16 cellular contexts compared by ENCODE assay signal in genomic region chr19:2232286-2233151, GRCh38. TPM values are rescaled to one million over a fixed set of nuclear protein-coding genes. Genes with fewer than 3 reads are reported as not detected.
A peak's percentile ranks its signal among the peaks of the same experiment; 100 is the strongest.
DNase-seq lines count a peak whose midpoint lies in the region; ATAC-seq, FAIRE-seq and TF ChIP-seq lines count a peak whose summit lies in the region.
"Had no signal": no experiment of that assay in that cellular context is flagged by ENCODE, and none has a peak within 500 bp of the region (broad histone marks: within the 10 kb centered on the region; RNA-seq: fewer than 3 reads in every experiment).

No MANE protein-coding gene starts in this region.

- H3K4me3 ChIP-seq in HUES48 (ENCODE audit: low read depth, low read length) = no peak overlapping the region
- H3K4me3 ChIP-seq in adipocyte (ENCODE audit: low read length) = no peak overlapping the region
- H3K4me3 ChIP-seq in small intestine (ENCODE audit: low read depth in 1 of 2, low read length in 2 of 2) = no peak overlapping the region
- H3K4me3 ChIP-seq in tibial artery = no peak overlapping the region
- H3K4me3 ChIP-seq in Karpas-422 (ENCODE audit: low read length) = no peak overlapping the region
- H3K4me3 ChIP-seq: esophagus muscularis mucosa had no signal

- no peak for ATAC-seq in HG02970 (IDR thresholded peaks at IDR 0.05; ENCODE audit: low FRiP score, unreplicated experiment)
- ATAC-seq: left colon, PC-3 had no signal

- H3K9me3 ChIP-seq in HUES48 (ENCODE audit: control insufficient read depth, insufficient read depth, low read length) (no peaks in the 10 kb centered on the region), adipocyte (ENCODE audit: control insufficient read depth, low read length) (no peaks in the 10 kb centered on the region), small intestine (ENCODE audit: control insufficient read depth, low read depth) (no peaks in the 10 kb centered on the region), tibial artery (no peaks in the 10 kb centered on the region), Karpas-422 (ENCODE audit: low read length) (no peaks in the 10 kb centered on the region)
- H3K9me3 ChIP-seq: esophagus muscularis mucosa had no signal

- peaks cover 31% of the 10 kb centered on the region for H3K4me1 Mint-ChIP-seq in activated CD4-positive, alpha-beta memory T cell treated with anti-CD3 and anti-CD28 coated beads, Interleukin-2, amount 10 ng/mL, durations not matched to agents 7 days and 5 days
- H3K4me1 Mint-ChIP-seq in activated CD4-positive, alpha-beta memory T cell treated with anti-CD3 and anti-CD28 coated beads for 36 hours (ENCODE audit: low read depth) = peaks cover 22% of the 10 kb centered on the region

- H3K4me1 ChIP-seq in HUES48 (ENCODE audit: control insufficient read depth, insufficient read depth, low read length) = peaks cover 6% of the 10 kb centered on the region
- peaks cover 13% of the 10 kb centered on the region for H3K4me1 ChIP-seq in adipocyte (ENCODE audit: control insufficient read depth, insufficient read depth, low read length)
- H3K4me1 ChIP-seq in small intestine (ENCODE audit: control insufficient read depth in 2 of 2, insufficient read depth in 1 of 2, low read depth in 1 of 2, low read length in 1 of 2) = peaks cover 0 to 1% of the 10 kb centered on the region in 2 donors
- H3K4me1 ChIP-seq in tibial artery = peaks cover 0 to 31% (median 20%) of the 10 kb centered on the region in 4 donors
- H3K4me1 ChIP-seq in Karpas-422 (ENCODE audit: low read length) = peaks cover 19% of the 10 kb centered on the region

- H3K9me2 ChIP-seq in Karpas-422 (replicated peaks; ENCODE audit: insufficient read depth, low read length) = no peaks in the 10 kb centered on the region

- peaks cover 36% of the 10 kb centered on the region for H3K79me2 ChIP-seq in Karpas-422 (ENCODE audit: low read length)

- CTCF ChIA-PET in activated CD4-positive, alpha-beta memory T cell treated with anti-CD3 and anti-CD28 coated beads, Interleukin-2, amount 10 ng/mL, durations not matched to agents 7 days and 5 days (lab: Charles Lee) = no interaction called here
- CTCF ChIA-PET in activated CD4-positive, alpha-beta memory T cell treated with anti-CD3 and anti-CD28 coated beads for 36 hours (lab: Charles Lee) = no interaction called here

- H3K9ac ChIP-seq in HUES48 (ENCODE audit: low read depth, low read length) (no peak overlapping the region), adipocyte (ENCODE audit: low read length) (peak overlapping the region; percentile 16), Karpas-422 (ENCODE audit: low read length) (no peak overlapping the region)

- no peak overlapping the region for H3K4me2 ChIP-seq in Karpas-422 (ENCODE audit: low read depth, low read length, poor library complexity, severe bottlenecking)

- no peak for FAIRE-seq in small intestine (lab: Jason Lieb, UNC)
- FAIRE-seq: A204.1 had no signal

- H2AFZ ChIP-seq in Karpas-422 (ENCODE audit: low read length) = no peak overlapping the region

- no peak for TF ChIP-seq CTCF in tibial artery (IDR thresholded peaks at IDR 0.05)

- peak overlapping the region; percentile 44 for H3K27ac Mint-ChIP-seq in activated CD4-positive, alpha-beta memory T cell treated with anti-CD3 and anti-CD28 coated beads, Interleukin-2, amount 10 ng/mL, durations not matched to agents 7 days and 5 days
- H3K27ac Mint-ChIP-seq in activated CD4-positive, alpha-beta memory T cell treated with anti-CD3 and anti-CD28 coated beads for 36 hours = no peak overlapping the region

- H3K4me3 Mint-ChIP-seq in activated CD4-positive, alpha-beta memory T cell treated with anti-CD3 and anti-CD28 coated beads, Interleukin-2, amount 10 ng/mL, durations not matched to agents 7 days and 5 days = no peak overlapping the region
- no peak overlapping the region for H3K4me3 Mint-ChIP-seq in activated CD4-positive, alpha-beta memory T cell treated with anti-CD3 and anti-CD28 coated beads for 36 hours

- 63 to 72% (median 71%) methylated on average over 30 of the region's 30 CpGs for WGBS in small intestine, 3 donors

- POLR2A ChIA-PET in activated CD4-positive, alpha-beta memory T cell treated with anti-CD3 and anti-CD28 coated beads, Interleukin-2, amount 10 ng/mL, durations not matched to agents 7 days and 5 days (lab: Charles Lee) = interaction anchor here (1.0 to 1.1 kb wide), 2 partner anchors 16 to 95 kb away, joined by 3 read pairs; no protein-coding TSS in a partner anchor
- POLR2A ChIA-PET in activated CD4-positive, alpha-beta memory T cell treated with anti-CD3 and anti-CD28 coated beads for 36 hours (lab: Charles Lee) = no interaction called here

- peaks cover 47% of the 10 kb centered on the region for H3K36me3 ChIP-seq in HUES48 (ENCODE audit: control insufficient read depth, insufficient read depth, low read length)
- peaks cover 48% of the 10 kb centered on the region for H3K36me3 ChIP-seq in adipocyte (ENCODE audit: control insufficient read depth, insufficient read depth, low read length, severe bottlenecking)
- H3K36me3 ChIP-seq in small intestine (ENCODE audit: control insufficient read depth in 2 of 2, insufficient read depth in 2 of 2, low read length in 2 of 2) = peaks cover 15 to 23% of the 10 kb centered on the region in 2 donors
- H3K36me3 ChIP-seq in tibial artery = peaks cover 4 to 71% (median 61%) of the 10 kb centered on the region in 3 donors
- H3K36me3 ChIP-seq in Karpas-422 (ENCODE audit: insufficient read depth, low read length) = 0 out of 2 replicates have a peak, but pooled peaks cover 3% of the 10 kb centered on the region

- peaks cover 5% of the 10 kb centered on the region; the same call in 1 of the 2 replicates for H4K20me1 ChIP-seq in Karpas-422 (ENCODE audit: insufficient read depth, low read depth, low read length)

- intact Hi-C loops in activated CD4-positive, alpha-beta memory T cell treated with anti-CD3 and anti-CD28 coated beads for 36 hours (cut with micrococcal nuclease) = no loop called here
- intact Hi-C loops in tibial artery (cut with DNase I; ENCODE audit: low total_unique reads) = no loop called here

- H3K27me3 ChIP-seq in HUES48 (ENCODE audit: control insufficient read depth, insufficient read depth, low read length) (no peaks in the 10 kb centered on the region), adipocyte (replicated peaks; ENCODE audit: control insufficient read depth, insufficient read depth, low read length) (no peaks in the 10 kb centered on the region), small intestine (ENCODE audit: control insufficient read depth in 2 of 2, insufficient read depth in 2 of 2, low read length in 2 of 2) (no peaks in the 10 kb centered on the region), tibial artery (no peaks in the 10 kb centered on the region), Karpas-422 (ENCODE audit: low read length) (no peaks in the 10 kb centered on the region)
- H3K27me3 ChIP-seq: esophagus muscularis mucosa had no signal

- DNase-seq in activated CD4-positive, alpha-beta memory T cell treated with anti-CD3 and anti-CD28 coated beads, Interleukin-2, amount 10 ng/mL, durations not matched to agents 7 days and 5 days = no peak
- no peak for DNase-seq in activated CD4-positive, alpha-beta memory T cell treated with anti-CD3 and anti-CD28 coated beads for 36 hours
- DNase-seq in adipocyte (ENCODE audit: low read depth) (no peak), small intestine (no peak), tibial artery (no peak), Karpas-422 (no peak)
- DNase-seq: activated CD8-positive, alpha-beta memory T cell treated with anti-CD3 and anti-CD28 coated beads, Interleukin-2, amount 50 U/mL, for 4 hours; cortex of kidney; left colon; NCI-H1694 treated with DMSO at 0.1 percent for 48 hours; NCI-H510A; PC-3 had no signal

- peaks cover 34% of the 10 kb centered on the region for H3K36me3 Mint-ChIP-seq in activated CD4-positive, alpha-beta memory T cell treated with anti-CD3 and anti-CD28 coated beads, Interleukin-2, amount 10 ng/mL, durations not matched to agents 7 days and 5 days (ENCODE audit: low read depth)
- H3K36me3 Mint-ChIP-seq in activated CD4-positive, alpha-beta memory T cell treated with anti-CD3 and anti-CD28 coated beads for 36 hours = peaks cover 32% of the 10 kb centered on the region

- H3K27ac ChIP-seq in HUES48 (ENCODE audit: low read depth, low read length) (peak overlapping the region; percentile 18), small intestine (ENCODE audit: low read depth in 1 of 2, low read length in 1 of 2) (peak overlapping the region; percentile 40 to 43), tibial artery (no peak overlapping the region), Karpas-422 (ENCODE audit: low read length) (no peak overlapping the region)

- no peaks in the 10 kb centered on the region for H3K27me3 Mint-ChIP-seq in activated CD4-positive, alpha-beta memory T cell treated with anti-CD3 and anti-CD28 coated beads, Interleukin-2, amount 10 ng/mL, durations not matched to agents 7 days and 5 days
- peaks cover 4% of the 10 kb centered on the region for H3K27me3 Mint-ChIP-seq in activated CD4-positive, alpha-beta memory T cell treated with anti-CD3 and anti-CD28 coated beads for 36 hours

- H3K9me3 Mint-ChIP-seq in activated CD4-positive, alpha-beta memory T cell treated with anti-CD3 and anti-CD28 coated beads, Interleukin-2, amount 10 ng/mL, durations not matched to agents 7 days and 5 days = no peaks in the 10 kb centered on the region
- no peaks in the 10 kb centered on the region for H3K9me3 Mint-ChIP-seq in activated CD4-positive, alpha-beta memory T cell treated with anti-CD3 and anti-CD28 coated beads for 36 hours

RNA-seq across cellular contexts. Expression of gene PLEKHJ1, which starts 3.6 kb away (rescaled TPM):
- 10 to 100 TPM; 58.3 to 60.4 TPM for total RNA-seq in activated CD4-positive, alpha-beta memory T cell treated with anti-CD3 and anti-CD28 coated beads, Interleukin-2, amount 10 ng/mL, durations not matched to agents 7 days and 5 days
- 10 to 100 TPM; 60.8 to 64.0 TPM for total RNA-seq in activated CD4-positive, alpha-beta memory T cell treated with anti-CD3 and anti-CD28 coated beads for 36 hours
- polyA plus RNA-seq in small intestine = 100 to 1,000 TPM; 269 to 307 (median 286) TPM
- 57.4 and 136 TPM in 2 replicates for total RNA-seq in Karpas-422 (2014; rRNA removed; shearing (Covaris generic); ENCODE audit: low replicate concordance)

RNA-seq across cellular contexts. Expression of gene SF3A2, which starts 4.1 kb away (rescaled TPM):
- 100 to 1,000 TPM; 137 to 145 TPM for total RNA-seq in activated CD4-positive, alpha-beta memory T cell treated with anti-CD3 and anti-CD28 coated beads, Interleukin-2, amount 10 ng/mL, durations not matched to agents 7 days and 5 days
- 100 to 1,000 TPM; 123 to 134 TPM for total RNA-seq in activated CD4-positive, alpha-beta memory T cell treated with anti-CD3 and anti-CD28 coated beads for 36 hours
- 10 to 100 TPM; 31.8 to 45.5 (median 35.1) TPM for polyA plus RNA-seq in small intestine
- total RNA-seq in Karpas-422 (2014; rRNA removed; shearing (Covaris generic); ENCODE audit: low replicate concordance) = 27.2 and 55.8 TPM in 2 replicates

RNA-seq across cellular contexts. Expression of gene AMH, which starts 16.6 kb away (rescaled TPM):
- total RNA-seq in activated CD4-positive, alpha-beta memory T cell treated with anti-CD3 and anti-CD28 coated beads, Interleukin-2, amount 10 ng/mL, durations not matched to agents 7 days and 5 days = 1 to 10 TPM; 4.6 to 7.6 TPM
- total RNA-seq in activated CD4-positive, alpha-beta memory T cell treated with anti-CD3 and anti-CD28 coated beads for 36 hours = 1 to 10 TPM; 2.8 to 3.4 TPM
- 1 to 10 TPM; 1.1 to 3.0 (median 1.9) TPM for polyA plus RNA-seq in small intestine
- 1.9 and 7.2 TPM in 2 replicates for total RNA-seq in Karpas-422 (2014; rRNA removed; shearing (Covaris generic); ENCODE audit: low replicate concordance)

RNA-seq across cellular contexts. Expression of gene JSRP1, which starts 23.7 kb away (rescaled TPM):
- 1 to 10 TPM in 1 of 2 experiments, under 1 TPM in 1; 0.73 to 1.3 TPM for total RNA-seq in activated CD4-positive, alpha-beta memory T cell treated with anti-CD3 and anti-CD28 coated beads, Interleukin-2, amount 10 ng/mL, durations not matched to agents 7 days and 5 days
- total RNA-seq in activated CD4-positive, alpha-beta memory T cell treated with anti-CD3 and anti-CD28 coated beads for 36 hours = 1 to 10 TPM in 1 of 2 experiments, under 1 TPM in 1; 0.56 to 1.2 TPM
- polyA plus RNA-seq in small intestine = 1 to 10 TPM in 2 of 3 donors, under 1 TPM in 1; 0.69 to 1.9 (median 1.3) TPM
- total RNA-seq in Karpas-422 (2014; rRNA removed; shearing (Covaris generic); ENCODE audit: low replicate concordance) = not detected in 2 replicates
- total RNA-seq: esophagus muscularis mucosa, PC-3 had no signal

RNA-seq across cellular contexts. Expression of gene PEAK3, which starts 49.5 kb away (rescaled TPM):
- total RNA-seq in activated CD4-positive, alpha-beta memory T cell treated with anti-CD3 and anti-CD28 coated beads, Interleukin-2, amount 10 ng/mL, durations not matched to agents 7 days and 5 days = under 1 TPM; 0.70 to 0.88 TPM
- total RNA-seq in activated CD4-positive, alpha-beta memory T cell treated with anti-CD3 and anti-CD28 coated beads for 36 hours = not detected
- under 1 TPM in 2 of 3 donors, not detected in 1; 0.46 to 0.54 TPM for polyA plus RNA-seq in small intestine
- total RNA-seq in Karpas-422 (2014; rRNA removed; shearing (Covaris generic); ENCODE audit: low replicate concordance) = not detected in 2 replicates
- total RNA-seq: PC-3 had no signal

Comparison
In these comparisons a context has a peak if more than half of its experiments do, and no peak if none do; other contexts are left out.
1. H3K27ac ChIP-seq: peak in HUES48 (single experiment) and small intestine (2 of 2); none in tibial artery (0 of 2) and Karpas-422 (single experiment).